Comparison of ENCODE assay signal across 1 cellular context in genomic region chr5:80957031-80957761, GRCh38.
TF ChIP-seq lines count a peak whose summit lies in the region.

No MANE protein-coding gene starts in this region.

TF ChIP-seq in HepG2, 621 proteins besides CTCF, POLR2A, EP300 and RAD21 (continued from another document and continues in another):
- peak; percentile 98 for TF ChIP-seq TFAP4 (IDR thresholded peaks at IDR 0.05; ENCODE audit: borderline replicate concordance, low read depth)
- TF ChIP-seq HOXA5 (CRISPR knock-in tag; IDR thresholded peaks at IDR 0.05): no peak
- peak; percentile 56 for TF ChIP-seq TEAD3 (CRISPR knock-in tag; optimal IDR thresholded peaks at IDR 0.05; ENCODE audit: borderline replicate concordance)
- TF ChIP-seq PHF20 (CRISPR knock-in tag; IDR thresholded peaks at IDR 0.05): no peak
- 0 out of 2 replicates have a peak, but pooled peaks have one; percentile 15 for TF ChIP-seq CREM (IDR thresholded peaks at IDR 0.05)
- no peak for TF ChIP-seq CREM (CRISPR knock-in tag; IDR thresholded peaks at IDR 0.05)
- no peak for TF ChIP-seq ZNF121 (CRISPR knock-in tag; IDR thresholded peaks at IDR 0.05)
- no peak for TF ChIP-seq ZC3H4 (CRISPR knock-in tag; IDR thresholded peaks at IDR 0.05; ENCODE audit: borderline replicate concordance)
- TF ChIP-seq ISL2 (CRISPR knock-in tag; IDR thresholded peaks at IDR 0.05): no peak
- no peak for TF ChIP-seq FOXK2 (IDR thresholded peaks at IDR 0.05)
- no peak for TF ChIP-seq ZNF75D (CRISPR knock-in tag; IDR thresholded peaks at IDR 0.05; ENCODE audit: borderline replicate concordance)
- no peak for TF ChIP-seq BORCS8-MEF2B (CRISPR knock-in tag; IDR thresholded peaks at IDR 0.05)
- TF ChIP-seq ZNF770 (CRISPR knock-in tag; IDR thresholded peaks at IDR 0.05): peak; percentile 55; the same call in 1 of the 2 replicates
- TF ChIP-seq ZNF382 (CRISPR knock-in tag; IDR thresholded peaks at IDR 0.05; ENCODE audit: borderline replicate concordance): no peak
- no peak for TF ChIP-seq ZNF460 (CRISPR knock-in tag; IDR thresholded peaks at IDR 0.05; ENCODE audit: borderline replicate concordance)
- TF ChIP-seq POLR2AphosphoS2 (IDR thresholded peaks at IDR 0.05; ENCODE audit: low read depth, low read length): no peak
- no peak for TF ChIP-seq FOSL1 (CRISPR knock-in tag; IDR thresholded peaks at IDR 0.05; ENCODE audit: borderline replicate concordance)
- no peak for TF ChIP-seq NCOA1 (CRISPR knock-in tag; IDR thresholded peaks at IDR 0.05)
- TF ChIP-seq ZNF234 (CRISPR knock-in tag; conservative IDR thresholded peaks at IDR 0.05): no peak
- TF ChIP-seq TCF7 (IDR thresholded peaks at IDR 0.05; ENCODE audit: low read depth): 0 out of 2 replicates have a peak, but pooled peaks have one; percentile 14
- TF ChIP-seq SRF (IDR thresholded peaks at IDR 0.05; ENCODE audit: low read depth, low read length): no peak
- no peak for TF ChIP-seq MZF1 (CRISPR knock-in tag; IDR thresholded peaks at IDR 0.05; ENCODE audit: borderline replicate concordance)
- TF ChIP-seq ZNF776 (CRISPR knock-in tag; IDR thresholded peaks at IDR 0.05): no peak
- TF ChIP-seq ZBTB1 (CRISPR knock-in tag; IDR thresholded peaks at IDR 0.05; ENCODE audit: borderline replicate concordance): no peak
- TF ChIP-seq GATA4 (IDR thresholded peaks at IDR 0.05; ENCODE audit: borderline replicate concordance, low read depth): no peak
- no peak for TF ChIP-seq MAFG (CRISPR knock-in tag; IDR thresholded peaks at IDR 0.05)
- no peak for TF ChIP-seq CREBL2 (CRISPR knock-in tag; IDR thresholded peaks at IDR 0.05; ENCODE audit: borderline replicate concordance)
- TF ChIP-seq ZFP1 (CRISPR knock-in tag; IDR thresholded peaks at IDR 0.05): no peak
- no peak for TF ChIP-seq MIXL1 (CRISPR knock-in tag; IDR thresholded peaks at IDR 0.05)
- no peak for TF ChIP-seq ZNF639 (CRISPR knock-in tag; conservative IDR thresholded peaks at IDR 0.05)
- TF ChIP-seq ZNF253 (CRISPR knock-in tag; IDR thresholded peaks at IDR 0.05; ENCODE audit: borderline replicate concordance): no peak
- no peak for TF ChIP-seq REST (IDR thresholded peaks at IDR 0.05; ENCODE audit: borderline replicate concordance in 1 of 2, low read depth in 1 of 2, low read length in 2 of 2)
- no peak for TF ChIP-seq NKX3-1 (CRISPR knock-in tag; IDR thresholded peaks at IDR 0.05)
- no peak for TF ChIP-seq ZNF3 (CRISPR knock-in tag; IDR thresholded peaks at IDR 0.05)
- TF ChIP-seq SOX6 (IDR thresholded peaks at IDR 0.05): no peak
- peak; percentile 72 for TF ChIP-seq SOX6 (CRISPR knock-in tag; IDR thresholded peaks at IDR 0.05)
- TF ChIP-seq ADNP (CRISPR knock-in tag; IDR thresholded peaks at IDR 0.05): no peak
- no peak for TF ChIP-seq BATF2 (CRISPR knock-in tag; IDR thresholded peaks at IDR 0.05)
- peak; percentile 38; the same call in 1 of the 2 replicates for TF ChIP-seq FOXA1 (IDR thresholded peaks at IDR 0.05)
- TF ChIP-seq FOXA1 (CRISPR knock-in tag; IDR thresholded peaks at IDR 0.05): peak; percentile 86
- TF ChIP-seq HMG20A (CRISPR knock-in tag; IDR thresholded peaks at IDR 0.05; ENCODE audit: borderline replicate concordance): peak; percentile 36; the same call in 1 of the 2 replicates
- TF ChIP-seq TBX3 (IDR thresholded peaks at IDR 0.05; ENCODE audit: borderline replicate concordance): peak; percentile 38; the same call in 1 of the 2 replicates
- TF ChIP-seq ZNF567 (CRISPR knock-in tag; IDR thresholded peaks at IDR 0.05; ENCODE audit: borderline replicate concordance): no peak
- no peak for TF ChIP-seq ZNF451 (CRISPR knock-in tag; IDR thresholded peaks at IDR 0.05)
- no peak for TF ChIP-seq MTF1 (CRISPR knock-in tag; IDR thresholded peaks at IDR 0.05)
- no peak for TF ChIP-seq ESRRA (CRISPR knock-in tag; IDR thresholded peaks at IDR 0.05; ENCODE audit: low read depth)
- TF ChIP-seq DMAP1 (CRISPR knock-in tag; IDR thresholded peaks at IDR 0.05): no peak
- TF ChIP-seq ZNF609 (CRISPR knock-in tag; IDR thresholded peaks at IDR 0.05; ENCODE audit: borderline replicate concordance): no peak
- TF ChIP-seq ZBTB42 (CRISPR knock-in tag; IDR thresholded peaks at IDR 0.05): no peak
- no peak for TF ChIP-seq ELF4 (CRISPR knock-in tag; IDR thresholded peaks at IDR 0.05; ENCODE audit: borderline replicate concordance)
- TF ChIP-seq SOX5 (CRISPR knock-in tag; IDR thresholded peaks at IDR 0.05; ENCODE audit: borderline replicate concordance): peak; percentile 85
- 0 out of 2 replicates have a peak, but pooled peaks have one; percentile 7 for TF ChIP-seq CEBPG (CRISPR knock-in tag; IDR thresholded peaks at IDR 0.05)
- TF ChIP-seq ZNF557 (CRISPR knock-in tag; IDR thresholded peaks at IDR 0.05): no peak
- TF ChIP-seq ARNT (IDR thresholded peaks at IDR 0.05): no peak
- no peak for TF ChIP-seq RBFOX2 (IDR thresholded peaks at IDR 0.05; ENCODE audit: low read depth, low read length)
- TF ChIP-seq SSRP1 (CRISPR knock-in tag; IDR thresholded peaks at IDR 0.05): no peak
- TF ChIP-seq ZNF292 (CRISPR knock-in tag; IDR thresholded peaks at IDR 0.05; ENCODE audit: borderline replicate concordance, low read depth): no peak
- no peak for TF ChIP-seq PBX2 (CRISPR knock-in tag; IDR thresholded peaks at IDR 0.05)
- peak; percentile 51 for TF ChIP-seq PATZ1 (CRISPR knock-in tag; IDR thresholded peaks at IDR 0.05)
- no peak for TF ChIP-seq NR3C1 (CRISPR knock-in tag; IDR thresholded peaks at IDR 0.05)
